In genomic region chr9:69937830-69938535, GRCh38 we compare ENCODE assay signal across 23 cellular contexts.
"Had no signal": no experiment of that assay in that cellular context is flagged by ENCODE, and none has a peak within 500 bp of the region (broad histone marks: within the 10 kb centered on the region; RNA-seq: fewer than 3 reads in every experiment).

No MANE protein-coding gene starts in this region.

- H3K27ac ChIP-seq: brain microvascular endothelial cell, esophagus squamous epithelium, left ventricle myocardium inferior, stomach, thyroid gland, upper lobe of left lung had no signal

- H3K36me3 ChIP-seq: brain microvascular endothelial cell, esophagus squamous epithelium, left ventricle myocardium inferior, stomach, thyroid gland, upper lobe of left lung had no signal

- H3K9me3 ChIP-seq: thyroid gland had no signal

- DNase-seq: activated CD4-positive, alpha-beta memory T cell treated with anti-CD3 and anti-CD28 coated beads, Interleukin-2, amount 10 ng/mL, durations not matched to agents 7 days and 5 days; activated CD4-positive, alpha-beta T cell treated with anti-CD3 and anti-CD28 coated beads for 1 hour; activated CD4-positive, alpha-beta T cell treated with anti-CD3 and anti-CD28 coated beads, Interleukin-2, amount 10 ng/mL, durations not matched to agents 7 days and 5 days; activated gamma-delta T cell treated with Interleukin-2 at 50 U/mL for 16 hours; activated naive CD4-positive, alpha-beta T cell treated with anti-CD3 and anti-CD28 coated beads, Interleukin-2, amount 50 U/mL, for 16 hours; activated T-cell treated with anti-CD3 and anti-CD28 coated beads, Interleukin-2, amount 50 U/mL, for 4 hours; amniotic stem cell; central memory CD4-positive, alpha-beta T cell; endodermal cell; esophagus squamous epithelium; kidney glomerular epithelial cell; left ventricle myocardium inferior; mucosa of descending colon; posterior cingulate gyrus; right cardiac atrium; stimulated activated CD4-positive, alpha-beta T cell treated with anti-CD3 and anti-CD28 coated beads, Interleukin-15, amount 100 ng/mL, for 24 hours; stimulated activated CD4-positive, alpha-beta T cell treated with anti-CD3 and anti-CD28 coated beads, Interleukin-2, amount 100 ng/mL, for 24 hours; stimulated activated naive B cell treated with anti-CD40 and anti-IgM and Interleukin-4, amounts not matched to agents 10 μg/mL and 1 μg/mL and 100 μg/mL, for 72 hours; stomach; thyroid gland; upper lobe of left lung had no signal

- H3K4me3 ChIP-seq: esophagus squamous epithelium, left ventricle myocardium inferior, lung, mucosa of descending colon, stomach, thyroid gland, upper lobe of left lung had no signal

- H3K27me3 ChIP-seq: brain microvascular endothelial cell, esophagus squamous epithelium, stomach, thyroid gland, upper lobe of left lung had no signal
